ENCODE assay signal across 27 cellular contexts in genomic region chr4:163173713-163174112, GRCh38.
"Had no signal": no experiment of that assay in that cellular context is flagged by ENCODE, and none has a peak within 500 bp of the region (broad histone marks: within the 10 kb centered on the region; RNA-seq: fewer than 3 reads in every experiment).

No MANE protein-coding gene starts in this region.

- H3K27ac ChIP-seq: hepatocyte, left ventricle myocardium inferior, pancreas, prostate gland, sigmoid colon, spleen, tibial nerve, upper lobe of left lung, vagina had no signal

- H3K4me1 Mint-ChIP-seq: memory B cell; nephron; stimulated activated memory B cell treated with anti-CD40 and anti-IgM and Interleukin-4, amounts not matched to agents 10 μg/mL and 1 μg/mL and 100 μg/mL, for 72 hours had no signal

- H3K4me1 ChIP-seq: left ventricle myocardium inferior, pancreas, prostate gland, sigmoid colon, spleen, tibial nerve, upper lobe of left lung, vagina had no signal

- H3K36me3 ChIP-seq: left ventricle myocardium inferior, pancreas, prostate gland, sigmoid colon, spleen, tibial nerve, upper lobe of left lung, vagina had no signal

- H3K9me3 Mint-ChIP-seq: memory B cell; naive thymus-derived CD8-positive, alpha-beta T cell; nephron; neural crest cell; stimulated activated memory B cell treated with anti-CD40 and anti-IgM and Interleukin-4, amounts not matched to agents 10 μg/mL and 1 μg/mL and 100 μg/mL, for 72 hours; stimulated activated naive CD8-positive, alpha-beta T cell treated with anti-CD3 and anti-CD28 coated beads, Interleukin-15, amount 100 ng/mL, for 72 hours had no signal

- H3K36me3 Mint-ChIP-seq: memory B cell; naive thymus-derived CD8-positive, alpha-beta T cell; stimulated activated memory B cell treated with anti-CD40 and anti-IgM and Interleukin-4, amounts not matched to agents 10 μg/mL and 1 μg/mL and 100 μg/mL, for 72 hours had no signal

- H3K4me2 ChIP-seq: hepatocyte had no signal

- H3K27me3 Mint-ChIP-seq: stimulated activated naive CD8-positive, alpha-beta T cell treated with anti-CD3 and anti-CD28 coated beads, Interleukin-15, amount 100 ng/mL, for 72 hours had no signal

- H3K27ac Mint-ChIP-seq: memory B cell; naive thymus-derived CD8-positive, alpha-beta T cell; stimulated activated memory B cell treated with anti-CD40 and anti-IgM and Interleukin-4, amounts not matched to agents 10 μg/mL and 1 μg/mL and 100 μg/mL, for 72 hours; stimulated activated naive CD8-positive, alpha-beta T cell treated with anti-CD3 and anti-CD28 coated beads, Interleukin-15, amount 100 ng/mL, for 72 hours had no signal

- H3K4me3 ChIP-seq: hepatocyte, left ventricle myocardium inferior, lung, pancreas, prostate gland, sigmoid colon, spleen, tibial nerve, upper lobe of left lung, vagina had no signal

- H3K4me3 Mint-ChIP-seq: memory B cell; naive thymus-derived CD8-positive, alpha-beta T cell; nephron; neural crest cell; stimulated activated memory B cell treated with anti-CD40 and anti-IgM and Interleukin-4, amounts not matched to agents 10 μg/mL and 1 μg/mL and 100 μg/mL, for 72 hours; stimulated activated naive CD8-positive, alpha-beta T cell treated with anti-CD3 and anti-CD28 coated beads, Interleukin-15, amount 100 ng/mL, for 72 hours had no signal

- H3K27me3 ChIP-seq: hepatocyte, pancreas, tibial nerve, upper lobe of left lung, vagina had no signal

- H3K79me2 ChIP-seq: hepatocyte had no signal

- DNase-seq: kidney glomerular epithelial cell; left cardiac atrium; left ventricle myocardium inferior; naive thymus-derived CD8-positive, alpha-beta T cell; nucleus accumbens; pancreas; posterior cingulate gyrus; retina; right cardiac atrium; sigmoid colon; small intestine; spleen; stimulated activated CD4-positive, alpha-beta T cell treated with anti-CD3 and anti-CD28 coated beads, Interleukin-4, amount 100 ng/mL, for 4 hours; stimulated activated CD8-positive, alpha-beta memory T cell treated with anti-CD3 and anti-CD28 coated beads, Interleukin-4, amount 100 ng/mL, for 48 hours; stimulated activated naive CD4-positive, alpha-beta T cell treated with Interleukin-2 at 50 U/mL for 16 hours; stimulated activated naive CD8-positive, alpha-beta T cell treated with anti-CD3 and anti-CD28 coated beads, Interleukin-15, amount 100 ng/mL, for 72 hours; substantia nigra had no signal
